8 cellular contexts compared by ENCODE assay signal in genomic region chr19:50724522-50725217, GRCh38. TPM values are rescaled to one million over a fixed set of nuclear protein-coding genes. Genes with fewer than 3 reads are reported as not detected.
A peak's percentile ranks its signal among the peaks of the same experiment; 100 is the strongest.
DNase-seq lines count a peak whose midpoint lies in the region; ATAC-seq, FAIRE-seq and TF ChIP-seq lines count a peak whose summit lies in the region.

No MANE protein-coding gene starts in this region.

- no peak for TF ChIP-seq EP300 in H1 (IDR thresholded peaks at IDR 0.05; ENCODE audit: borderline replicate concordance in 1 of 2, low read depth in 2 of 2, low read length in 2 of 2)

- H3K4me3 Mint-ChIP-seq in activated CD8-positive, alpha-beta memory T cell treated with anti-CD3 and anti-CD28 coated beads, Interleukin-2, amount 10 ng/mL, durations not matched to agents 7 days and 5 days = peak overlapping the region; percentile 75

- POLR2A ChIA-PET in AG04449 (lab: Yijun Ruan, JAX) (interaction anchor here (0.7 to 1.0 kb wide), 3 partner anchors 10 to 396 kb away, joined by 4 to 5 read pairs (median 4); partner anchors contain the start of gene KCNC3), H1 (lab: Charles Lee; ENCODE audit: partially characterized antibody) (interaction anchor here (0.6 to 11.8 kb wide), 12 partner anchors 10 to 413 kb away, joined by 3 to 72 read pairs (median 4); partner anchors contain the start of gene KLK3)

- no peaks in the 10 kb centered on the region for H3K9me3 Mint-ChIP-seq in activated CD8-positive, alpha-beta memory T cell treated with anti-CD3 and anti-CD28 coated beads, Interleukin-2, amount 10 ng/mL, durations not matched to agents 7 days and 5 days (ENCODE audit: low read depth)

- TF ChIP-seq CTCF in AG04449 (IDR thresholded peaks at IDR 0.05; ENCODE audit: insufficient read depth, low read length, missing control alignments) = peak; percentile 92
- peak; percentile 63 to 80 (median 75) for TF ChIP-seq CTCF in H1 (IDR thresholded peaks at IDR 0.05; ENCODE audit: control extremely low read depth in 1 of 3, insufficient read depth in 1 of 3, low read depth in 1 of 3, low read length in 3 of 3)

- peak; percentile 70 for ATAC-seq in HG03442 (IDR thresholded peaks at IDR 0.05; ENCODE audit: unreplicated experiment)
- ATAC-seq in activated CD8-positive, alpha-beta memory T cell treated with anti-CD3 and anti-CD28 coated beads, Interleukin-2, amount 10 ng/mL, durations not matched to agents 7 days and 5 days = peak; percentile 91

- H3K4me3 ChIP-seq in AG04449 (ENCODE audit: low read depth, low read length) = peak overlapping the region; percentile 92
- peak overlapping the region; percentile 68 to 82 (median 74) for H3K4me3 ChIP-seq in H1 (ENCODE audit: extremely low read depth in 1 of 4, insufficient read depth in 2 of 4, low read depth in 3 of 4, low read length in 4 of 4)
- peak overlapping the region; percentile 58 for H3K4me3 ChIP-seq in mesendoderm (ENCODE audit: low read length)

- no peaks in the 10 kb centered on the region for H3K36me3 ChIP-seq in H1 (ENCODE audit: control insufficient read depth in 2 of 4, insufficient read depth in 4 of 4, low read length in 3 of 4)
- H3K36me3 ChIP-seq in mesendoderm (ENCODE audit: control insufficient read depth, insufficient read depth, low read length) = no peaks in the 10 kb centered on the region

- H3K36me3 Mint-ChIP-seq in activated CD8-positive, alpha-beta memory T cell treated with anti-CD3 and anti-CD28 coated beads, Interleukin-2, amount 10 ng/mL, durations not matched to agents 7 days and 5 days = no peaks in the 10 kb centered on the region

- CTCF ChIA-PET in AG04449 (lab: Yijun Ruan, JAX) (interaction anchor here (0.7 to 5.5 kb wide), 25 partner anchors 8 to 363 kb away, joined by 3 to 61 read pairs (median 4); partner anchors contain the start of gene JOSD2), H1 (lab: Charles Lee; ENCODE audit: partially characterized antibody) (interaction anchor here (0.5 to 6.2 kb wide), 30 partner anchors 10 to 339 kb away, joined by 3 to 134 read pairs (median 4); no protein-coding TSS in a partner anchor)
- CTCF ChIA-PET in activated CD8-positive, alpha-beta memory T cell treated with anti-CD3 and anti-CD28 coated beads, Interleukin-2, amount 10 ng/mL, durations not matched to agents 7 days and 5 days (lab: Charles Lee) = interaction anchor here (0.6 to 2.1 kb wide), 10 partner anchors 12 to 371 kb away, joined by 3 to 8 read pairs (median 3); no protein-coding TSS in a partner anchor

- H2AFZ ChIP-seq in H1 (ENCODE audit: low read length) = no peak overlapping the region; the same call in 1 of the 2 replicates

- peak; percentile 47 to 61 for TF ChIP-seq RAD21 in H1 (IDR thresholded peaks at IDR 0.05 in 1 of 2, conservative IDR thresholded peaks at IDR 0.05 in 1 of 2; ENCODE audit: low read depth in 2 of 2, low read length in 2 of 2)

- peak; percentile 87 for TF ChIP-seq POLR2A in GM18951 (IDR thresholded peaks at IDR 0.05; ENCODE audit: extremely low read depth, insufficient read depth, insufficient read length)
- peak in 1 of 2 experiments; percentile 93; a peak in 2 of 3 replicates for TF ChIP-seq POLR2A in H1 (IDR thresholded peaks at IDR 0.05; ENCODE audit: control extremely low read depth in 1 of 2, low read depth in 2 of 2, low read length in 2 of 2)

- no peaks in the 10 kb centered on the region for H3K9me3 ChIP-seq in H1 (ENCODE audit: insufficient read depth in 2 of 2, low read depth in 1 of 2, low read length in 1 of 2)

- H2BK20ac ChIP-seq in H1 (ENCODE audit: low read length) = no peak overlapping the region

- H3K23me2 ChIP-seq in H1 (ENCODE audit: low read depth, low read length) = peaks cover 14% of the 10 kb centered on the region

- H3K79me2 ChIP-seq in H1 (ENCODE audit: control insufficient read depth in 1 of 2, insufficient read depth in 2 of 2, low read length in 2 of 2) (peaks cover 0 to 5% of the 10 kb centered on the region in 2 experiments; a peak in 1 of 4 replicates), mesendoderm (ENCODE audit: control insufficient read depth, insufficient read depth, low read length) (no peaks in the 10 kb centered on the region)

- H3K4me2 ChIP-seq in H1 (ENCODE audit: insufficient read depth in 1 of 2, low read depth in 2 of 2, low read length in 2 of 2) = peak overlapping the region; percentile 82 to 96
- peak overlapping the region; percentile 95 for H3K4me2 ChIP-seq in mesendoderm (ENCODE audit: low read length)

- H3K56ac ChIP-seq in H1 (replicated peaks; ENCODE audit: insufficient read length, low read depth, low read length) (peak overlapping the region; percentile 81), mesendoderm (ENCODE audit: low read length) (peak overlapping the region; percentile 94)

- H2BK12ac ChIP-seq in H1 (ENCODE audit: low read depth, low read length) = 0 out of 2 replicates have a peak overlapping the region, but pooled peaks have one; percentile 39

- H4K20me1 ChIP-seq in H1 (replicated peaks in 1 of 2; ENCODE audit: control insufficient read depth in 1 of 2, insufficient read depth in 2 of 2, low read length in 2 of 2) = peaks cover 1 to 5% of the 10 kb centered on the region in 2 experiments

- H2AK5ac ChIP-seq in H1 (ENCODE audit: low read depth, low read length) (no peak overlapping the region), mesendoderm (ENCODE audit: low read length) (no peak overlapping the region)

- H3K4me1 Mint-ChIP-seq in activated CD8-positive, alpha-beta memory T cell treated with anti-CD3 and anti-CD28 coated beads, Interleukin-2, amount 10 ng/mL, durations not matched to agents 7 days and 5 days = peaks cover 15% of the 10 kb centered on the region

- no peak overlapping the region for H3K23ac ChIP-seq in H1 (ENCODE audit: insufficient read length)
- no peak overlapping the region for H3K23ac ChIP-seq in mesendoderm (ENCODE audit: low read length)

- peak overlapping the region; percentile 83 for H4K8ac ChIP-seq in H1 (ENCODE audit: extremely low read depth, insufficient read depth, low read length)
- H4K8ac ChIP-seq in mesendoderm (ENCODE audit: low read depth, low read length) = no peak overlapping the region

- DNase-seq in AG04449 (ENCODE audit: low read depth, low spot score) (peak; percentile 95), NCI-H82 (lab: John Stamatoyannopoulos, UW) (peak; percentile 99), H1 (ENCODE audit: low read depth in 1 of 2, low spot score in 2 of 2) (peak; percentile 99), mesendoderm (peak; percentile 99)
- DNase-seq in activated CD8-positive, alpha-beta memory T cell treated with anti-CD3 and anti-CD28 coated beads, Interleukin-2, amount 10 ng/mL, durations not matched to agents 7 days and 5 days = peak; percentile 98
- peak; percentile 89 for DNase-seq in stimulated activated CD8-positive, alpha-beta memory T cell treated with anti-CD3 and anti-CD28 coated beads, Interleukin-12 subunit alpha, Interleukin-12 subunit beta, amount 100 ng/mL, for 24 hours (ENCODE audit: extremely low read depth)

- H3K4me1 ChIP-seq in H1 (replicated peaks in 1 of 4; ENCODE audit: control insufficient read depth in 3 of 4, insufficient read depth in 4 of 4, low read length in 3 of 4) (peaks cover 3 to 39% (median 26%) of the 10 kb centered on the region in 4 experiments), mesendoderm (ENCODE audit: control insufficient read depth, low read depth, low read length) (peaks cover 2% of the 10 kb centered on the region)

- no peak overlapping the region for H3K4ac ChIP-seq in H1 (replicated peaks; ENCODE audit: insufficient read length, low read depth, low read length)
- H3K4ac ChIP-seq in mesendoderm (ENCODE audit: low read depth, low read length) = no peak overlapping the region

- H4K5ac ChIP-seq in H1 (ENCODE audit: insufficient read length, low read depth, low read length) (peak overlapping the region; percentile 44), mesendoderm (ENCODE audit: low read length) (no peak overlapping the region)

- H3K27ac Mint-ChIP-seq in activated CD8-positive, alpha-beta memory T cell treated with anti-CD3 and anti-CD28 coated beads, Interleukin-2, amount 10 ng/mL, durations not matched to agents 7 days and 5 days = peak overlapping the region; percentile 66

- H3K27ac ChIP-seq in H1 (ENCODE audit: low read depth, low read length) (peak overlapping the region; percentile 20; the same call in 1 of the 2 replicates), mesendoderm (ENCODE audit: low read depth, low read length) (peak overlapping the region; percentile 25)

- H3K9ac ChIP-seq in H1 (replicated peaks in 1 of 4; ENCODE audit: extremely low read depth in 1 of 4, low read depth in 3 of 4, low read length in 3 of 4) = peak overlapping the region in 3 of 4 experiments; percentile 74 to 79 (median 78); a peak in 5 of 7 replicates
- H3K9ac ChIP-seq in mesendoderm (ENCODE audit: low read length) = peak overlapping the region; percentile 82

- H2BK15ac ChIP-seq in H1 (ENCODE audit: low read length) = peak overlapping the region; percentile 95; the same call in 1 of the 2 replicates
- no peak overlapping the region for H2BK15ac ChIP-seq in mesendoderm (replicated peaks; ENCODE audit: low read depth)

- FAIRE-seq in H1 (lab: Jason Lieb, UNC) = peak; percentile 71

- no peak overlapping the region for H2BK120ac ChIP-seq in H1 (replicated peaks; ENCODE audit: low read depth, low read length)
- no peak overlapping the region for H2BK120ac ChIP-seq in mesendoderm (ENCODE audit: low read depth, low read length)

- no peak overlapping the region for H4K91ac ChIP-seq in H1 (replicated peaks; ENCODE audit: insufficient read length, low read length)

- no peaks in the 10 kb centered on the region for H3K79me1 ChIP-seq in H1 (ENCODE audit: low read depth, low read length)
- peaks cover 4% of the 10 kb centered on the region for H3K79me1 ChIP-seq in mesendoderm (ENCODE audit: low read length)

- WGBS in H1 (ENCODE audit: extremely low coverage in 1 of 2, insufficient coverage in 1 of 2, insufficient read length in 1 of 2, insufficient replicate concordance in 2 of 2, low coverage in 1 of 2, low lambda C conversion rate in 2 of 2, missing lambda C conversion rate in 1 of 2), 2 experiments = 2% methylated on average over 46 of the region's 65 CpGs; no CpG with 5 or more reads in 1 of the 2 experiments
- no CpG with 5 or more reads among the region's 65 CpGs for WGBS in mesendoderm (ENCODE audit: extremely low coverage, insufficient coverage, low lambda C conversion rate)

- peaks cover 53% of the 10 kb centered on the region for H3K27me3 Mint-ChIP-seq in activated CD8-positive, alpha-beta memory T cell treated with anti-CD3 and anti-CD28 coated beads, Interleukin-2, amount 10 ng/mL, durations not matched to agents 7 days and 5 days

- no peak overlapping the region for H3K14ac ChIP-seq in H1 (ENCODE audit: insufficient read length)

- H3K18ac ChIP-seq in H1 (ENCODE audit: extremely low read depth, low read length) (peak overlapping the region; percentile 94), mesendoderm (ENCODE audit: low read length) (no peak overlapping the region)

- peak overlapping the region; percentile 88 for H2BK5ac ChIP-seq in H1 (ENCODE audit: low read depth, low read length)
- H2BK5ac ChIP-seq in mesendoderm (ENCODE audit: low read length) = no peak overlapping the region

- in situ Hi-C loops in GM18951 (cut with MboI; ENCODE audit: low sequenced_read_pairs, unreplicated experiment) = no loop called here

- H3K27me3 ChIP-seq in H1 (replicated peaks in 1 of 4; ENCODE audit: control insufficient read depth in 3 of 4, extremely low read depth in 1 of 4, insufficient read depth in 3 of 4, low read length in 3 of 4) (peaks cover 4 to 39% (median 26%) of the 10 kb centered on the region in 4 experiments), mesendoderm (ENCODE audit: insufficient read depth, low read length, poor library complexity) (peaks cover 3% of the 10 kb centered on the region)

RNA-seq across cellular contexts. Expression of gene CLEC11A, which starts 1.5 kb away (rescaled TPM):
- total RNA-seq in activated CD8-positive, alpha-beta memory T cell treated with anti-CD3 and anti-CD28 coated beads, Interleukin-2, amount 10 ng/mL, durations not matched to agents 7 days and 5 days = under 1 TPM; 0.61 to 0.89 TPM
- total RNA-seq in H1 (2021; fragmentation: NEBNext Ultra II Directional; extraction: Animal tissue kit (Norgen Biotek cat#: 25700)) = 4.3 and 5.2 TPM in 2 replicates
- polyA plus RNA-seq in H1 (2011; rRNA removed) = 17.4 and 22.5 TPM in 2 replicates
- 10.3 TPM for polyA plus RNA-seq in H1 (2011; cell fraction: cytosol; rRNA removed)
- polyA plus RNA-seq in H1 (2011; cell fraction: nucleus; rRNA removed) = 10.3 TPM
- 2.7 to 6.2 TPM (median 5.4 TPM) in 4 replicates for polyA plus RNA-seq in H1 (2012, experiment 1 of 2)
- polyA plus RNA-seq in H1 (2012, experiment 2 of 2) = 3.1 TPM
- 7.1 TPM for polyA plus RNA-seq in H1 (2013, experiment 1 of 2)
- polyA plus RNA-seq in H1 (2013, experiment 2 of 2) = 6.2 TPM
- polyA minus RNA-seq in H1 (2011; rRNA and poly(A)+ RNA removed) = 0.16 TPM in 1 of 2 replicates, not detected in the other
- 1.8 TPM for polyA minus RNA-seq in H1 (2011; cell fraction: cytosol; rRNA and poly(A)+ RNA removed)
- polyA minus RNA-seq in H1 (2011; cell fraction: nucleus; rRNA and poly(A)+ RNA removed) = 6.7 TPM
- 2.5 TPM for polyA plus RNA-seq in mesendoderm (2013, experiment 1 of 2)
- 2.7 TPM for polyA plus RNA-seq in mesendoderm (2013, experiment 2 of 2)

RNA-seq across cellular contexts. Expression of gene SHANK1, which starts 5.1 kb away (rescaled TPM):
- not detected for total RNA-seq in activated CD8-positive, alpha-beta memory T cell treated with anti-CD3 and anti-CD28 coated beads, Interleukin-2, amount 10 ng/mL, durations not matched to agents 7 days and 5 days
- total RNA-seq in H1 (2021; fragmentation: NEBNext Ultra II Directional; extraction: Animal tissue kit (Norgen Biotek cat#: 25700)) = 3.7 and 3.9 TPM in 2 replicates
- polyA plus RNA-seq in H1 (2011; rRNA removed) = 1.1 and 1.2 TPM in 2 replicates
- polyA plus RNA-seq in H1 (2011; cell fraction: cytosol; rRNA removed) = 0.88 TPM
- polyA plus RNA-seq in H1 (2011; cell fraction: nucleus; rRNA removed) = 7.0 TPM
- polyA plus RNA-seq in H1 (2012, experiment 1 of 2) = 2.6 to 5.1 TPM (median 3.8 TPM) in 4 replicates
- 1.4 TPM for polyA plus RNA-seq in H1 (2012, experiment 2 of 2)
- 1.8 TPM for polyA plus RNA-seq in H1 (2013, experiment 1 of 2)
- polyA plus RNA-seq in H1 (2013, experiment 2 of 2) = 1.1 TPM
- 0.54 and 0.98 TPM in 2 replicates for polyA minus RNA-seq in H1 (2011; rRNA and poly(A)+ RNA removed)
- 3.0 TPM for polyA minus RNA-seq in H1 (2011; cell fraction: cytosol; rRNA and poly(A)+ RNA removed)
- 6.6 TPM for polyA minus RNA-seq in H1 (2011; cell fraction: nucleus; rRNA and poly(A)+ RNA removed)
- polyA plus RNA-seq in mesendoderm (2013, experiment 1 of 2) = 0.22 TPM
- 0.11 TPM for polyA plus RNA-seq in mesendoderm (2013, experiment 2 of 2)

RNA-seq across cellular contexts. Expression of gene GPR32, which starts 45.6 kb away (rescaled TPM):
- total RNA-seq in activated CD8-positive, alpha-beta memory T cell treated with anti-CD3 and anti-CD28 coated beads, Interleukin-2, amount 10 ng/mL, durations not matched to agents 7 days and 5 days = not detected
- total RNA-seq in H1 (2021; fragmentation: NEBNext Ultra II Directional; extraction: Animal tissue kit (Norgen Biotek cat#: 25700)) = not detected in 2 replicates
- not detected in 2 replicates for polyA plus RNA-seq in H1 (2011; rRNA removed)
- polyA plus RNA-seq in H1 (2011; cell fraction: cytosol; rRNA removed) = not detected
- polyA plus RNA-seq in H1 (2011; cell fraction: nucleus; rRNA removed) = not detected
- polyA plus RNA-seq in H1 (2012, experiment 1 of 2) = not detected in 4 replicates
- not detected for polyA plus RNA-seq in H1 (2012, experiment 2 of 2)
- polyA plus RNA-seq in H1 (2013, experiment 1 of 2) = not detected
- polyA plus RNA-seq in H1 (2013, experiment 2 of 2) = not detected
- polyA minus RNA-seq in H1 (2011; rRNA and poly(A)+ RNA removed) = not detected in 2 replicates
- not detected for polyA minus RNA-seq in H1 (2011; cell fraction: cytosol; rRNA and poly(A)+ RNA removed)
- not detected for polyA minus RNA-seq in H1 (2011; cell fraction: nucleus; rRNA and poly(A)+ RNA removed)
- polyA plus RNA-seq in mesendoderm (2013, experiment 1 of 2) = not detected
- polyA plus RNA-seq in mesendoderm (2013, experiment 2 of 2) = not detected

Comparison
In these comparisons a context has a peak if more than half of its experiments do, and no peak if none do; other contexts are left out.
1. Peak in every context shown above with its lines: DNase-seq, ATAC-seq, H3K4me3 ChIP-seq and H3K27ac ChIP-seq.